10 cellular contexts compared by ENCODE assay signal in genomic region chr5:173572431-173573125, GRCh38. TPM values are rescaled to one million over a fixed set of nuclear protein-coding genes. Genes with fewer than 3 reads are reported as not detected.
DNase-seq lines count a peak whose midpoint lies in the region; ATAC-seq and TF ChIP-seq lines count a peak whose summit lies in the region.
"Had no signal": no experiment of that assay in that cellular context is flagged by ENCODE, and none has a peak within 500 bp of the region (broad histone marks: within the 10 kb centered on the region; RNA-seq: fewer than 3 reads in every experiment).

No MANE protein-coding gene starts in this region.

- TF ChIP-seq CTCF in brain microvascular endothelial cell (IDR thresholded peaks at IDR 0.05; ENCODE audit: low read depth, low read length, missing control alignments) = no peak
- no peak for TF ChIP-seq CTCF in right lobe of liver (IDR thresholded peaks at IDR 0.05)
- TF ChIP-seq CTCF in esophagus squamous epithelium (IDR thresholded peaks at IDR 0.05) = no peak

- no peak overlapping the region for H3K27ac Mint-ChIP-seq in T-helper 2 cell treated with Interferon-gamma antibody and Interleukin-4, amounts not matched to agents 5 μg/mL and 100 μg/mL, for 36 hours
- H3K27ac Mint-ChIP-seq: activated CD4-positive, alpha-beta T cell treated with anti-CD3 and anti-CD28 coated beads, Interleukin-2, amount 10 ng/mL, durations not matched to agents 24 days and 14 days had no signal

- H3K9me3 ChIP-seq in right lobe of liver = no peaks in the 10 kb centered on the region
- peaks cover 3 to 8% (median 6%) of the 10 kb centered on the region in 3 donors for H3K9me3 ChIP-seq in esophagus squamous epithelium

- DNase-seq in A172 (ENCODE audit: low spot score) = peak; percentile 22
- DNase-seq in HS-5 (ENCODE audit: low read depth) = peak; percentile 36
- no peak for DNase-seq in brain microvascular endothelial cell
- peak in 1 of 3 donors; percentile 31 for DNase-seq in right lobe of liver
- DNase-seq in NCI-H1694 (lab: John Stamatoyannopoulos, UW) = no peak
- no peak for DNase-seq in central memory CD4-positive, alpha-beta T cell
- DNase-seq in esophagus squamous epithelium (lab: John Stamatoyannopoulos, UW) = no peak
- DNase-seq in T-helper 2 cell treated with Interferon-gamma antibody and Interleukin-4, amounts not matched to agents 5 μg/mL and 100 μg/mL, for 36 hours (ENCODE audit: low spot score) = no peak

- H3K36me3 Mint-ChIP-seq in T-helper 2 cell treated with Interferon-gamma antibody and Interleukin-4, amounts not matched to agents 5 μg/mL and 100 μg/mL, for 36 hours (ENCODE audit: low read depth) = no peaks in the 10 kb centered on the region

- peaks cover 2% of the 10 kb centered on the region for H3K4me1 Mint-ChIP-seq in T-helper 2 cell treated with Interferon-gamma antibody and Interleukin-4, amounts not matched to agents 5 μg/mL and 100 μg/mL, for 36 hours (ENCODE audit: low read depth)

- no peaks in the 10 kb centered on the region for H3K4me1 ChIP-seq in right lobe of liver
- peaks cover 0 to 21% (median 4%) of the 10 kb centered on the region in 3 donors for H3K4me1 ChIP-seq in esophagus squamous epithelium

- ATAC-seq in right lobe of liver = peak in 3 of 4 donors; percentile 27 to 42 (median 42)

- H3K27ac ChIP-seq in brain microvascular endothelial cell = no peak overlapping the region
- no peak overlapping the region for H3K27ac ChIP-seq in right lobe of liver
- no peak overlapping the region for H3K27ac ChIP-seq in esophagus squamous epithelium
- H3K27ac ChIP-seq: epithelial cell of prostate had no signal

- WGBS in right lobe of liver (ENCODE audit: insufficient coverage, low coverage, low lambda C conversion rate, missing lambda C conversion rate) = 34% methylated on average over 4 of the region's 6 CpGs
- WGBS in esophagus squamous epithelium, 2 donors = 4 to 26% methylated on average over 5 to 6 of the region's 6 CpGs

- H3K9me3 Mint-ChIP-seq in T-helper 2 cell treated with Interferon-gamma antibody and Interleukin-4, amounts not matched to agents 5 μg/mL and 100 μg/mL, for 36 hours = no peaks in the 10 kb centered on the region
- H3K9me3 Mint-ChIP-seq: activated CD4-positive, alpha-beta T cell treated with anti-CD3 and anti-CD28 coated beads, Interleukin-2, amount 10 ng/mL, durations not matched to agents 24 days and 14 days had no signal

- H3K4me3 Mint-ChIP-seq in T-helper 2 cell treated with Interferon-gamma antibody and Interleukin-4, amounts not matched to agents 5 μg/mL and 100 μg/mL, for 36 hours = no peak overlapping the region
- H3K4me3 Mint-ChIP-seq: activated CD4-positive, alpha-beta T cell treated with anti-CD3 and anti-CD28 coated beads, Interleukin-2, amount 10 ng/mL, durations not matched to agents 24 days and 14 days had no signal

- TF ChIP-seq POLR2A in right lobe of liver (IDR thresholded peaks at IDR 0.05) (no peak), esophagus squamous epithelium (IDR thresholded peaks at IDR 0.05) (no peak)

- H3K36me3 ChIP-seq in brain microvascular endothelial cell (replicated peaks) (no peaks in the 10 kb centered on the region), right lobe of liver (no peaks in the 10 kb centered on the region), esophagus squamous epithelium (no peaks in the 10 kb centered on the region)

- H3K27me3 Mint-ChIP-seq in T-helper 2 cell treated with Interferon-gamma antibody and Interleukin-4, amounts not matched to agents 5 μg/mL and 100 μg/mL, for 36 hours (ENCODE audit: low read depth) = peaks cover 18% of the 10 kb centered on the region

- H3K27me3 ChIP-seq in brain microvascular endothelial cell (replicated peaks) = no peaks in the 10 kb centered on the region
- H3K27me3 ChIP-seq in right lobe of liver = no peaks in the 10 kb centered on the region
- peaks cover 0 to 8% (median 0%) of the 10 kb centered on the region in 4 donors for H3K27me3 ChIP-seq in esophagus squamous epithelium

- intact Hi-C loops in right lobe of liver (cut with DNase I) (loop anchor here in 1 of 2 donors (10.0 kb wide), 1 partner anchor 278 kb away; no protein-coding TSS in a partner anchor), esophagus squamous epithelium (cut with DNase I) (loop anchor here (5.0 to 10.0 kb wide), 2 partner anchors 118 to 275 kb away; no protein-coding TSS in a partner anchor)

- H3K4me3 ChIP-seq in brain microvascular endothelial cell (ENCODE audit: low read depth, low read length) (peak overlapping the region; percentile 30), right lobe of liver (no peak overlapping the region), esophagus squamous epithelium (peak overlapping the region in 1 of 4 donors; percentile 36)

- in situ Hi-C loops in brain microvascular endothelial cell (cut with HindIII; ENCODE audit: low pct_ligation_motif_present, low sequenced_read_pairs) = no loop called here

RNA-seq across cellular contexts. Expression of gene BOD1, which starts 43.9 kb away (rescaled TPM):
- total RNA-seq in A172 (2014; rRNA removed; shearing (Covaris generic)) = 80.6 and 83.8 TPM in 2 replicates
- total RNA-seq in right lobe of liver (10 to 100 TPM; 15.3 to 24.3 (median 19.2) TPM), esophagus squamous epithelium (10 to 100 TPM; 13.8 to 43.1 (median 20.2) TPM)

Comparison
In these comparisons a context has a peak if more than half of its experiments do, and no peak if none do; other contexts are left out.
1. DNase-seq: peak in A172 (single experiment) and HS-5 (single experiment); none in brain microvascular endothelial cell (single experiment), NCI-H1694 (single experiment), central memory CD4-positive, alpha-beta T cell (single experiment), esophagus squamous epithelium (single experiment) and T-helper 2 cell treated with Interferon-gamma antibody and Interleukin-4, amounts not matched to agents 5 μg/mL and 100 μg/mL, for 36 hours (single experiment).